In the genomic region with DNA sequence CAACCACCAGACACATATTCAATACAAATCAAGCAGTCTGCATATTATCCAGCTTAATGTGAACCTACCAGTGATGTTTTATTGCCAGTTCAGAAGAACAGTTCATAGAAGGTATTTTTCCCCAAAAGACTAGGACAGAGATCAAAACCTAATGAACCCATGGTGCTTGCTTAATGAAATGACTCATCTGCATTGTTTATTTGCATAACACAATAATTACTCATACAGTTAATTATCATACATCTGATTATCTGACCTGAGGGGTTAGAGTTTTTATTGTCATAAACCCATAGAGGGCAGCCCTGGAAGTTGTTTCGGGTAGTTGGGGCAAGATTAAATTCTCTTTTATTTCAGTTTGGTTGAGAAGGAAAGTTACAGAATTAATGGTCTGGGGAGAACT, we compare ENCODE assay signal across 24 cellular contexts.
DNase-seq lines count a peak whose midpoint lies in the region; ATAC-seq, FAIRE-seq and TF ChIP-seq lines count a peak whose summit lies in the region.
"Had no signal": no experiment of that assay in that cellular context is flagged by ENCODE, and none has a peak within 500 bp of the region (broad histone marks: within the 10 kb centered on the region; RNA-seq: fewer than 3 reads in every experiment).

No MANE protein-coding gene starts in this region.

- no peak overlapping the region for H3K27ac ChIP-seq in astrocyte (ENCODE audit: low read depth, low read length)
- H3K27ac ChIP-seq in CD4-positive, alpha-beta T cell (ENCODE audit: low read depth, low read length): no peak overlapping the region
- H3K27ac ChIP-seq: SK-N-MC had no signal

- POLR2A ChIA-PET in CD4-positive, alpha-beta T cell (lab: Charles Lee): no interaction called here

- peak; percentile 56 for FAIRE-seq in astrocyte (lab: Jason Lieb, UNC)
- FAIRE-seq: GM19239, HTR-8/SVneo had no signal

- H4K20me1 ChIP-seq in astrocyte (ENCODE audit: insufficient read depth, low read length): no peaks in the 10 kb centered on the region

- DNase-seq in EH (ENCODE audit: low read depth) (peak; percentile 48), HCEC 1CT (peak; percentile 12), astrocyte (ENCODE audit: low read depth) (no peak), fibroblast of villous mesenchyme (ENCODE audit: low read depth) (peak; percentile 24), T-helper 1 cell (no peak), ureter (ENCODE audit: low spot score) (no peak)
- no peak for DNase-seq in stimulated activated CD4-positive, alpha-beta T cell treated with anti-CD3 and anti-CD28 coated beads, Interleukin-4, amount 100 ng/mL, for 1 hour
- DNase-seq in CD4-positive, alpha-beta T cell: no peak
- DNase-seq: DMS 273 treated with DMSO at 0.1 percent for 48 hours, DND-41, GF-D8, H9, IMR-90, MV-4-11, NCI-H1417, NCI-H187, NCI-H2107, NCI-H510A, NCI-H774, SHP77 had no signal

- no peak for ATAC-seq in CD4-positive, alpha-beta T cell (ENCODE audit: poor library complexity)

- no peaks in the 10 kb centered on the region for H3K27me3 ChIP-seq in astrocyte (ENCODE audit: insufficient read depth, low read length)
- H3K27me3 ChIP-seq in CD4-positive, alpha-beta T cell (ENCODE audit: control insufficient read depth, insufficient read depth, low read length): no peaks in the 10 kb centered on the region

- no peak overlapping the region for H3K4me3 Mint-ChIP-seq in astrocyte (ENCODE audit: unreplicated experiment)
- H3K4me3 Mint-ChIP-seq in CD4-positive, alpha-beta T cell: no peak overlapping the region
- H3K4me3 Mint-ChIP-seq: CD14-positive monocyte, H9 had no signal

- intact Hi-C loops in CD4-positive, alpha-beta T cell (cut with DNase I, micrococcal nuclease): no loop called here

- CTCF ChIA-PET in CD4-positive, alpha-beta T cell (lab: Charles Lee): no interaction called here

- no peaks in the 10 kb centered on the region for H3K4me1 Mint-ChIP-seq in astrocyte (ENCODE audit: low read depth, unreplicated experiment)
- no peaks in the 10 kb centered on the region for H3K4me1 Mint-ChIP-seq in CD4-positive, alpha-beta T cell (ENCODE audit: low read depth)
- H3K4me1 Mint-ChIP-seq: CD14-positive monocyte had no signal

- H3K9me3 Mint-ChIP-seq in astrocyte (ENCODE audit: unreplicated experiment): no peaks in the 10 kb centered on the region
- H3K9me3 Mint-ChIP-seq in CD4-positive, alpha-beta T cell: peaks cover 2% of the 10 kb centered on the region
- H3K9me3 Mint-ChIP-seq: H9 had no signal

- no peaks in the 10 kb centered on the region for H3K79me2 ChIP-seq in astrocyte (ENCODE audit: insufficient read depth, low read length)

- TF ChIP-seq CTCF in astrocyte (IDR thresholded peaks at IDR 0.05; ENCODE audit: insufficient read depth, low read depth, low read length) (no peak), fibroblast of villous mesenchyme (IDR thresholded peaks at IDR 0.05; ENCODE audit: insufficient read depth, low read depth, low read length) (no peak)
- TF ChIP-seq CTCF in CD4-positive, alpha-beta T cell (IDR thresholded peaks at IDR 0.05): no peak

- no peak overlapping the region for H3K4me2 ChIP-seq in astrocyte (ENCODE audit: low read length)

- H3K4me3 ChIP-seq in astrocyte (ENCODE audit: insufficient read depth, low read depth, low read length) (no peak overlapping the region), fibroblast of villous mesenchyme (ENCODE audit: low read depth, low read length) (no peak overlapping the region)
- H3K4me3 ChIP-seq: SK-N-MC had no signal

- peaks cover 2% of the 10 kb centered on the region for H3K27me3 Mint-ChIP-seq in astrocyte (ENCODE audit: low read depth, unreplicated experiment)
- no peaks in the 10 kb centered on the region for H3K27me3 Mint-ChIP-seq in CD4-positive, alpha-beta T cell

- H3K9me3 ChIP-seq in astrocyte (ENCODE audit: insufficient read depth, low read depth, low read length): no peaks in the 10 kb centered on the region
- H3K9me3 ChIP-seq in CD4-positive, alpha-beta T cell (ENCODE audit: control insufficient read depth, low read length): no peaks in the 10 kb centered on the region

- H3K9ac ChIP-seq in astrocyte (ENCODE audit: low read length): no peak overlapping the region

- H3K36me3 ChIP-seq in astrocyte (ENCODE audit: insufficient read depth, low read length): no peaks in the 10 kb centered on the region

- no peak overlapping the region for H3K27ac Mint-ChIP-seq in astrocyte (ENCODE audit: unreplicated experiment)
- H3K27ac Mint-ChIP-seq in CD4-positive, alpha-beta T cell: no peak overlapping the region
- H3K27ac Mint-ChIP-seq: CD14-positive monocyte, H9 had no signal

- no peaks in the 10 kb centered on the region for H3K4me1 ChIP-seq in astrocyte (ENCODE audit: insufficient read depth, low read length)

- H2AFZ ChIP-seq in astrocyte (ENCODE audit: low read depth, low read length): no peak overlapping the region

- H3K36me3 Mint-ChIP-seq in astrocyte (ENCODE audit: low read depth, unreplicated experiment): no peaks in the 10 kb centered on the region
- H3K36me3 Mint-ChIP-seq in CD4-positive, alpha-beta T cell (ENCODE audit: low read depth): no peaks in the 10 kb centered on the region
- H3K36me3 Mint-ChIP-seq: CD14-positive monocyte had no signal

Comparison
In these comparisons a context has a peak if more than half of its experiments do, and no peak if none do; other contexts are left out.
1. DNase-seq: peak in EH (single experiment), HCEC 1CT (single experiment) and fibroblast of villous mesenchyme (single experiment); none in astrocyte (single experiment), T-helper 1 cell (0 of 5), ureter (single experiment), stimulated activated CD4-positive, alpha-beta T cell treated with anti-CD3 and anti-CD28 coated beads, Interleukin-4, amount 100 ng/mL, for 1 hour (single experiment) and CD4-positive, alpha-beta T cell (0 of 10).